Comparison of ENCODE assay signal across 17 cellular contexts in genomic region chr6:22442826-22443225, GRCh38.
DNase-seq lines count a peak whose midpoint lies in the region; TF ChIP-seq lines count a peak whose summit lies in the region.
"Had no signal": no experiment of that assay in that cellular context is flagged by ENCODE, and none has a peak within 500 bp of the region (broad histone marks: within the 10 kb centered on the region; RNA-seq: fewer than 3 reads in every experiment).

No MANE protein-coding gene starts in this region.

- H3K4me3 ChIP-seq in HFF-Myc (replicated peaks; ENCODE audit: low read depth, low read length): no peak overlapping the region
- H3K4me3 ChIP-seq in cardiac fibroblast (replicated peaks in 1 of 2; ENCODE audit: low read depth in 2 of 2, low read length in 2 of 2): no peak overlapping the region
- H3K4me3 ChIP-seq: upper lobe of left lung had no signal

- DNase-seq in AG09319 (ENCODE audit: extremely low read depth, low read depth): peak; percentile 23
- DNase-seq in HFF-Myc (ENCODE audit: extremely low read depth, low read depth): peak; percentile 7
- DNase-seq in cardiac fibroblast (ENCODE audit: low read depth in 2 of 2): peak; percentile 10 to 11
- peak; percentile 58 for DNase-seq in iris pigment epithelial cell (ENCODE audit: low read depth)
- DNase-seq in midbrain (lab: John Stamatoyannopoulos, UW): no peak
- DNase-seq in NCI-H1105 (lab: John Stamatoyannopoulos, UW): no peak
- DNase-seq in NCI-H1436 (lab: John Stamatoyannopoulos, UW): no peak
- no peak for DNase-seq in T-helper 2 cell
- DNase-seq: activated effector memory CD4-positive, alpha-beta T cell treated with anti-CD3 and anti-CD28 coated beads, Interleukin-2, amount 50 U/mL, for 16 hours; anterior cingulate cortex; DMS153; foreskin melanocyte; H9; NCI-H2107; SK-N-SH; stimulated activated CD4-positive, alpha-beta T cell treated with anti-CD3 and anti-CD28 coated beads, Interleukin-4, amount 100 ng/mL, for 4 hours; upper lobe of left lung had no signal

- TF ChIP-seq CTCF in AG09319 (IDR thresholded peaks at IDR 0.05; ENCODE audit: low read depth, low read length): no peak
- TF ChIP-seq CTCF in HFF-Myc (IDR thresholded peaks at IDR 0.05; ENCODE audit: low read depth, low read length, missing control alignments): no peak
- TF ChIP-seq CTCF in cardiac fibroblast (IDR thresholded peaks at IDR 0.05; ENCODE audit: low read depth, low read length): no peak

Comparison
In these comparisons a context has a peak if more than half of its experiments do, and no peak if none do; other contexts are left out.
1. DNase-seq: peak in AG09319 (single experiment), HFF-Myc (single experiment), cardiac fibroblast (2 of 2) and iris pigment epithelial cell (single experiment); none in midbrain (single experiment), NCI-H1105 (single experiment), NCI-H1436 (single experiment) and T-helper 2 cell (0 of 5).